8 cellular contexts compared by ENCODE assay signal in the genomic region with DNA sequence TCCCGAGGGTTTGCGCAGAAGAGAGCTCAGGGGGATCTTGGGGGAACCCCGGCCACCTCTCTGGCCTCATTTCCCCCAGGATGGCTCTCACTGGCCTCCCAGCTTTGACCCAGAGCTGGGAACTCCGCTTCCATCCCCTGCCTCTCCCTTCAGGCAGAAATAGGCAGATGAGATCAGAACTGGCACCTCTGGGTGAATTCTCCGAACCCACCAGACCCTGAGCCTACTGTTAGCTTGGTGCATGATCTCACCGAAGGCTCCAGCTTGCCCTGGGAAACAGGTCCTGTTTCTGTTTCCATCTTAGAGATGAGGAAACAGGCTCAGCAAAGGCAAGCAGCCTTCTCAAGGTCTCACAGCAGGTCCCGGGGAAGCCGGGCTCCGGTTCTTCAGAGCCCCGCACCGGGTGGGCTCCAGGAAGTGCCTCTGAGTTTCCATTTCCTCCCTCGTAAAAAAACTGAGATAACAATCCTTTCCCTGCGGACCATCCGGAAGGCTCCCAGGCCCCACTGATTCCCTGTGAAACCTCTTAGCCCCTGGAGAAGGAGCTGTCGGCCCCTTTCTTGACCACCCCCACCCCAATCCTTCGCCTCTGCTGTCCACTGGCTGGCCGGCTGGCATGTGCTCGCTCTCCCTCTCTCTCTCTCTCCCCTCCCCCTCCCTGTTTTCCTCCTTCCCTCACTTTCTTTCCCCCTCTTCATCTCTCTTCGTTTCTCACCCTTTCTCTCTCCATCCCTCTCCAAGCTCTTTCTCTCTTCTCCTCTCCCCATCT. TPM values are rescaled to one million over a fixed set of nuclear protein-coding genes. Genes with fewer than 3 reads are reported as not detected.
DNase-seq lines count a peak whose midpoint lies in the region; ATAC-seq and TF ChIP-seq lines count a peak whose summit lies in the region.

No MANE protein-coding gene starts in this region.

- H3K27ac ChIP-seq in AG04450 (ENCODE audit: low read depth, low read length) = peak overlapping the region; percentile 86
- H3K27ac ChIP-seq in IMR-90 (ENCODE audit: insufficient read depth, low read length) = peak overlapping the region; percentile 97

- no peaks in the 10 kb centered on the region for H3K27me3 Mint-ChIP-seq in mesothelial cell of epicardium (ENCODE audit: low read depth)
- H3K27me3 Mint-ChIP-seq in T-helper 2 cell treated with Interferon-gamma antibody and Interleukin-4, amounts not matched to agents 5 μg/mL and 100 μg/mL, for 36 hours (ENCODE audit: low read depth) = peaks cover 38% of the 10 kb centered on the region

- H3K4me2 ChIP-seq in IMR-90 (ENCODE audit: low read depth, low read length) = peak overlapping the region; percentile 95

- peak overlapping the region; percentile 97 for H3K23ac ChIP-seq in IMR-90 (ENCODE audit: low read depth, low read length)

- H3K9me1 ChIP-seq in IMR-90 (ENCODE audit: insufficient read depth, low read length) = peaks cover 8% of the 10 kb centered on the region

- peaks cover 0 to 56% of the 10 kb centered on the region in 2 experiments; a peak in 2 of 4 replicates for H3K79me1 ChIP-seq in IMR-90 (ENCODE audit: low read depth in 1 of 2, low read length in 2 of 2)

- in situ Hi-C loops in IMR-90 (cut with MboI; ENCODE audit: low sequenced_read_pairs) = no loop called here

- H3K9me3 Mint-ChIP-seq in mesothelial cell of epicardium = no peaks in the 10 kb centered on the region
- H3K9me3 Mint-ChIP-seq in T-helper 2 cell treated with Interferon-gamma antibody and Interleukin-4, amounts not matched to agents 5 μg/mL and 100 μg/mL, for 36 hours = no peaks in the 10 kb centered on the region

- peak overlapping the region; percentile 96 for H2AK5ac ChIP-seq in IMR-90 (ENCODE audit: low read depth, low read length)

- H3K4me1 ChIP-seq in IMR-90 (ENCODE audit: control insufficient read depth, insufficient read depth, low read length) = peaks cover 12% of the 10 kb centered on the region

- H2BK20ac ChIP-seq in IMR-90 (ENCODE audit: low read depth, low read length) = no peak overlapping the region

- H3K9ac ChIP-seq in IMR-90 (ENCODE audit: low read depth, low read length) = peak overlapping the region; percentile 100

- CTCF ChIA-PET in AG04450 (lab: Charles Lee) (interaction anchor here (1.1 to 1.5 kb wide), 2 partner anchors 64 to 78 kb away, joined by 4 to 7 read pairs; no protein-coding TSS in a partner anchor), IMR-90 (lab: Yijun Ruan, JAX) (interaction anchor here (1.0 kb wide), 1 partner anchor 77 kb away, joined by 3 read pairs; no protein-coding TSS in a partner anchor)

- H3K36me3 Mint-ChIP-seq in mesothelial cell of epicardium = peaks cover 3% of the 10 kb centered on the region
- H3K36me3 Mint-ChIP-seq in T-helper 2 cell treated with Interferon-gamma antibody and Interleukin-4, amounts not matched to agents 5 μg/mL and 100 μg/mL, for 36 hours (ENCODE audit: low read depth) = no peaks in the 10 kb centered on the region

- peak overlapping the region; percentile 100 for H3K27ac Mint-ChIP-seq in mesothelial cell of epicardium
- H3K27ac Mint-ChIP-seq in T-helper 2 cell treated with Interferon-gamma antibody and Interleukin-4, amounts not matched to agents 5 μg/mL and 100 μg/mL, for 36 hours = no peak overlapping the region

- H3K4me1 Mint-ChIP-seq in mesothelial cell of epicardium = peaks cover 39% of the 10 kb centered on the region
- peaks cover 17% of the 10 kb centered on the region for H3K4me1 Mint-ChIP-seq in T-helper 2 cell treated with Interferon-gamma antibody and Interleukin-4, amounts not matched to agents 5 μg/mL and 100 μg/mL, for 36 hours (ENCODE audit: low read depth)

- DNase-seq in AG04450 (ENCODE audit: low read depth, low spot score) (no peak), IMR-90 (peak; percentile 57), dedifferentiated amniotic fluid mesenchymal stem cell (ENCODE audit: extremely low spot score) (peak; percentile 52), mesothelial cell of epicardium (ENCODE audit: low spot score in 2 of 2, unreplicated experiment in 2 of 2) (peak in 1 of 2 experiments; percentile 59), NCI-H2107 (lab: John Stamatoyannopoulos, UW) (no peak), NOMO-1 treated with DMSO at 0.1 percent for 48 hours (lab: John Stamatoyannopoulos, UW; ENCODE audit: unreplicated experiment) (no peak)
- no peak for DNase-seq in T-helper 2 cell treated with Interferon-gamma antibody and Interleukin-4, amounts not matched to agents 5 μg/mL and 100 μg/mL, for 36 hours (ENCODE audit: low spot score)

- peak overlapping the region; percentile 18 for H3K18ac ChIP-seq in IMR-90 (ENCODE audit: low read depth, low read length)

- H3K4ac ChIP-seq in IMR-90 (ENCODE audit: low read depth, low read length) = peak overlapping the region; percentile 84

- peak overlapping the region; percentile 43 for H2BK120ac ChIP-seq in IMR-90 (ENCODE audit: low read depth, low read length)

- H4K8ac ChIP-seq in IMR-90 (ENCODE audit: low read depth in 2 of 2, low read length in 2 of 2) = peak overlapping the region; percentile 36 to 56; a peak in 3 of 4 replicates

- peak overlapping the region; percentile 99 for H3K4me3 Mint-ChIP-seq in mesothelial cell of epicardium
- no peak overlapping the region for H3K4me3 Mint-ChIP-seq in T-helper 2 cell treated with Interferon-gamma antibody and Interleukin-4, amounts not matched to agents 5 μg/mL and 100 μg/mL, for 36 hours

- intact Hi-C loops in IMR-90 (cut with micrococcal nuclease) = loop anchor here (5.0 kb wide), 1 partner anchor 276 kb away; no protein-coding TSS in a partner anchor

- H4K5ac ChIP-seq in IMR-90 (ENCODE audit: low read depth, low read length) = peak overlapping the region; percentile 31

- peak; percentile 19; the same call in 1 of the 2 replicates for TF ChIP-seq POLR2A in IMR-90 (IDR thresholded peaks at IDR 0.05; ENCODE audit: low read depth, low read length)

- peak overlapping the region; percentile 60 for H4K91ac ChIP-seq in IMR-90 (ENCODE audit: insufficient read depth, low read depth, low read length)

- no peak overlapping the region for H2BK15ac ChIP-seq in IMR-90 (ENCODE audit: low read depth, low read length)

- H4K20me1 ChIP-seq in IMR-90 (ENCODE audit: insufficient read depth, low read length) = peaks cover 57% of the 10 kb centered on the region

- TF ChIP-seq CTCF in AG04450 (IDR thresholded peaks at IDR 0.05; ENCODE audit: low read depth, low read length) = no peak
- TF ChIP-seq CTCF in IMR-90 (conservative IDR thresholded peaks at IDR 0.05; ENCODE audit: low read depth, low read length) = no peak
- TF ChIP-seq CTCF in mesothelial cell of epicardium (IDR thresholded peaks at IDR 0.05; ENCODE audit: unreplicated experiment) = no peak

- H3K36me3 ChIP-seq in IMR-90 (ENCODE audit: control insufficient read depth, insufficient read depth, low read length) = peaks cover 5% of the 10 kb centered on the region; the same call in 1 of the 2 replicates

- no peaks in the 10 kb centered on the region for H3K9me3 ChIP-seq in AG04450 (ENCODE audit: control insufficient read depth, insufficient read depth, low read length)
- H3K9me3 ChIP-seq in IMR-90 (ENCODE audit: control insufficient read depth, insufficient read depth, low read length) = no peaks in the 10 kb centered on the region

- dilution Hi-C loops in IMR-90 (cut with HindIII; ENCODE audit: low sequenced_read_pairs, unreplicated experiment) = no loop called here

- H3K4me3 ChIP-seq in AG04450 (ENCODE audit: low read depth, low read length) (peak overlapping the region; percentile 94), IMR-90 (ENCODE audit: insufficient read depth, low read depth, low read length) (peak overlapping the region; percentile 97)

- H3K14ac ChIP-seq in IMR-90 (replicated peaks; ENCODE audit: low read depth, low read length) = peak overlapping the region; percentile 92

- peak overlapping the region; percentile 51 for H2BK5ac ChIP-seq in IMR-90 (ENCODE audit: low read depth, low read length, poor library complexity, severe bottlenecking)

- peak overlapping the region; percentile 67 for H2AK9ac ChIP-seq in IMR-90 (replicated peaks; ENCODE audit: low read depth, low read length, poor library complexity)

- WGBS in IMR-90 (ENCODE audit: extremely low coverage in 2 of 2, insufficient read length in 1 of 2), 2 experiments = 4% methylated on average over 7 of the region's 19 CpGs; no CpG with 5 or more reads in 1 of the 2 experiments

- POLR2A ChIA-PET in AG04450 (lab: Yijun Ruan, JAX) = interaction anchor here (0.6 to 1.4 kb wide), 4 partner anchors 42 to 528 kb away, joined by 3 to 15 read pairs (median 6); partner anchors contain the start of gene TOMM40
- POLR2A ChIA-PET in IMR-90 (lab: Charles Lee; ENCODE audit: unreplicated experiment) = interaction anchor here (0.5 kb wide), 1 partner anchor 1178 kb away, joined by 11 read pairs; the partner anchor contains the start of gene PLAUR

- TF ChIP-seq RAD21 in IMR-90 (IDR thresholded peaks at IDR 0.05; ENCODE audit: low read length) = no peak

- H3K56ac ChIP-seq in IMR-90 (ENCODE audit: extremely low read depth, insufficient read depth, low read length) = peak overlapping the region; percentile 39

- no TSS peak for BruUV-seq in IMR-90 (replicated peaks; lab: Mats Ljungman, UMichigan)

- H3K27me3 ChIP-seq in AG04450 (ENCODE audit: control insufficient read depth, insufficient read depth, low read length) (no peaks in the 10 kb centered on the region), IMR-90 (ENCODE audit: control insufficient read depth, insufficient read depth, low read length) (no peaks in the 10 kb centered on the region)

- peak overlapping the region; percentile 75 for H2AFZ ChIP-seq in IMR-90 (replicated peaks; ENCODE audit: low read length, poor library complexity)

- ATAC-seq in IMR-90 (ENCODE audit: low read depth) (no peak), HG03378 (IDR thresholded peaks at IDR 0.05; ENCODE audit: unreplicated experiment) (no peak)

RNA-seq across cellular contexts. Expression of gene NECTIN2, which starts 2.1 kb away (rescaled TPM):
- polyA plus RNA-seq in AG04450 (2011; rRNA removed) = 80.2 and 110 TPM in 2 replicates
- 91.0 and 114 TPM in 2 replicates for polyA minus RNA-seq in AG04450 (2011; rRNA and poly(A)+ RNA removed)
- 77.8 and 78.0 TPM in 2 replicates for total RNA-seq in IMR-90 (2012; rRNA removed)
- 169 and 170 TPM in 2 replicates for polyA plus RNA-seq in IMR-90 (2012; rRNA removed)
- polyA plus RNA-seq in IMR-90 (2012; cell fraction: cytosol; rRNA removed) = 191 and 192 TPM in 2 replicates
- polyA plus RNA-seq in IMR-90 (2012; cell fraction: nucleus; rRNA removed; ENCODE audit: low replicate concordance) = 109 and 133 TPM in 2 replicates
- total RNA-seq in mesothelial cell of epicardium = 291 to 300 TPM (median 299 TPM) in 3 replicates

RNA-seq across cellular contexts. Expression of gene BCAM, which starts 39.3 kb away (rescaled TPM):
- polyA plus RNA-seq in AG04450 (2011; rRNA removed) (8.4 and 9.7 TPM in 2 replicates), IMR-90 (2012; rRNA removed) (27.5 and 35.7 TPM in 2 replicates)
- polyA minus RNA-seq in AG04450 (2011; rRNA and poly(A)+ RNA removed) = 5.6 and 8.0 TPM in 2 replicates
- total RNA-seq in IMR-90 (2012; rRNA removed) (2.3 and 2.8 TPM in 2 replicates), mesothelial cell of epicardium (346 to 378 TPM (median 355 TPM) in 3 replicates)
- polyA plus RNA-seq in IMR-90 (2012; cell fraction: cytosol; rRNA removed) = 50.8 and 71.8 TPM in 2 replicates
- polyA plus RNA-seq in IMR-90 (2012; cell fraction: nucleus; rRNA removed; ENCODE audit: low replicate concordance) = 52.3 and 108 TPM in 2 replicates

RNA-seq across cellular contexts. Expression of gene TOMM40, which starts 42.8 kb away (rescaled TPM):
- polyA plus RNA-seq in AG04450 (2011; rRNA removed) = 21.7 and 27.1 TPM in 2 replicates
- polyA minus RNA-seq in AG04450 (2011; rRNA and poly(A)+ RNA removed) = 25.4 and 34.9 TPM in 2 replicates
- total RNA-seq in IMR-90 (2012; rRNA removed) = 51.4 and 54.8 TPM in 2 replicates
- polyA plus RNA-seq in IMR-90 (2012; rRNA removed) = 62.6 and 71.9 TPM in 2 replicates
- polyA plus RNA-seq in IMR-90 (2012; cell fraction: cytosol; rRNA removed) = 33.4 and 81.9 TPM in 2 replicates
- polyA plus RNA-seq in IMR-90 (2012; cell fraction: nucleus; rRNA removed; ENCODE audit: low replicate concordance) = 31.9 and 65.2 TPM in 2 replicates
- 47.7 to 49.8 TPM (median 47.8 TPM) in 3 replicates for total RNA-seq in mesothelial cell of epicardium

RNA-seq across cellular contexts. Expression of gene APOE, which starts 57.4 kb away (rescaled TPM):
- polyA plus RNA-seq in AG04450 (2011; rRNA removed) (5.9 and 7.2 TPM in 2 replicates), IMR-90 (2012; rRNA removed) (2.0 and 2.5 TPM in 2 replicates)
- polyA minus RNA-seq in AG04450 (2011; rRNA and poly(A)+ RNA removed) = 0.55 TPM in 1 of 2 replicates, not detected in the other
- total RNA-seq in IMR-90 (2012; rRNA removed) (0.18 TPM in 1 of 2 replicates, not detected in the other), mesothelial cell of epicardium (285 to 290 TPM (median 289 TPM) in 3 replicates)
- 5.1 and 12.1 TPM in 2 replicates for polyA plus RNA-seq in IMR-90 (2012; cell fraction: cytosol; rRNA removed)
- 6.2 and 7.9 TPM in 2 replicates for polyA plus RNA-seq in IMR-90 (2012; cell fraction: nucleus; rRNA removed; ENCODE audit: low replicate concordance)

Comparison
In these comparisons a context has a peak if more than half of its experiments do, and no peak if none do; other contexts are left out.
1. DNase-seq: peak in IMR-90 (single experiment) and dedifferentiated amniotic fluid mesenchymal stem cell (single experiment); none in AG04450 (single experiment), T-helper 2 cell treated with Interferon-gamma antibody and Interleukin-4, amounts not matched to agents 5 μg/mL and 100 μg/mL, for 36 hours (single experiment), NCI-H2107 (single experiment) and NOMO-1 treated with DMSO at 0.1 percent for 48 hours (single experiment).
2. RNA of gene BCAM, which starts 39.3 kb away (total RNA-seq): 346 to 378 TPM in mesothelial cell of epicardium; 2.3 to 2.8 TPM in IMR-90; every median in the first group is over 10 times any median in the second.